In genomic region chr10:83908987-83909386, GRCh38 we compare ENCODE assay signal across 18 cellular contexts.
DNase-seq lines count a peak whose midpoint lies in the region.
"Had no signal": no experiment of that assay in that cellular context is flagged by ENCODE, and none has a peak within 500 bp of the region (broad histone marks: within the 10 kb centered on the region; RNA-seq: fewer than 3 reads in every experiment).

No MANE protein-coding gene starts in this region.

- H3K9me3 ChIP-seq in neuronal stem cell (replicated peaks in 1 of 2; ENCODE audit: control insufficient read depth in 2 of 2, insufficient read depth in 1 of 2, low read depth in 1 of 2, low read length in 2 of 2), result no peaks in the 10 kb centered on the region
- H3K9me3 ChIP-seq: BLaER1 had no signal

- no peak overlapping the region for H3K4ac ChIP-seq in neuronal stem cell (ENCODE audit: low read length)

- DNase-seq in NCI-H146 (lab: John Stamatoyannopoulos, UW), result peak; percentile 58
- no peak for DNase-seq in NCI-H146 treated with DMSO at 0.1 percent for 48 hours (lab: John Stamatoyannopoulos, UW; ENCODE audit: unreplicated experiment)
- peak; percentile 18 for DNase-seq in NCI-H345 treated with DMSO at 0.1 percent for 48 hours (lab: John Stamatoyannopoulos, UW; ENCODE audit: unreplicated experiment)
- DNase-seq in ecto neural progenitor cell (ENCODE audit: low spot score), result peak; percentile 76
- DNase-seq in neuronal stem cell (ENCODE audit: low spot score), result peak; percentile 75
- no peak for DNase-seq in stimulated activated CD4-positive, alpha-beta T cell treated with anti-CD3 and anti-CD28 coated beads, Interleukin-4, amount 100 ng/mL, for 4 hours
- no peak for DNase-seq in kidney glomerular epithelial cell (lab: John Stamatoyannopoulos, UW)
- DNase-seq in superior temporal gyrus (ENCODE audit: extremely low spot score), result no peak
- DNase-seq: 8988T; CD8-positive, alpha-beta T cell; GOT3; NCI-H1105 treated with DMSO at 0.1 percent for 48 hours; NCI-H2029; NCI-H524 treated with DMSO at 0.1 percent for 48 hours; SHP77 treated with DMSO at 0.1 percent for 48 hours had no signal

- no peak overlapping the region for H3K4me3 ChIP-seq in neuronal stem cell (ENCODE audit: low read length in 2 of 2)
- H3K4me3 ChIP-seq: BLaER1, GM12878 had no signal

- H3K9ac ChIP-seq in neuronal stem cell (ENCODE audit: low read depth, low read length, poor library complexity), result no peak overlapping the region
- H3K9ac ChIP-seq: BLaER1, KMS-11 had no signal

- peak overlapping the region; percentile 61 for H3K27ac ChIP-seq in neuronal stem cell (replicated peaks; ENCODE audit: low read length)
- H3K27ac ChIP-seq: BLaER1, KMS-11 had no signal

- no peak overlapping the region for H2BK15ac ChIP-seq in neuronal stem cell (ENCODE audit: low read length)

- H2AFZ ChIP-seq in neuronal stem cell (ENCODE audit: low read length), result no peak overlapping the region

- no peak overlapping the region for H3K4me2 ChIP-seq in neuronal stem cell (ENCODE audit: insufficient read depth, low read length, poor library complexity, severe bottlenecking)
- H3K4me2 ChIP-seq: BLaER1, KMS-11 had no signal

- H2BK120ac ChIP-seq in neuronal stem cell (ENCODE audit: low read depth, low read length), result no peak overlapping the region

- peaks cover 7 to 23% of the 10 kb centered on the region in 2 donors for H3K4me1 ChIP-seq in neuronal stem cell (ENCODE audit: control insufficient read depth in 2 of 2, insufficient read depth in 1 of 2, low read depth in 1 of 2, low read length in 2 of 2)
- H3K4me1 ChIP-seq: BLaER1 had no signal

- no peak overlapping the region for H2AK5ac ChIP-seq in neuronal stem cell (ENCODE audit: low read depth, low read length)

- H2BK12ac ChIP-seq in neuronal stem cell (ENCODE audit: low read length), result no peak overlapping the region

- no CpG with 5 or more reads among the region's 7 CpGs for WGBS in neuronal stem cell (ENCODE audit: extremely low coverage in 2 of 2, insufficient read length in 2 of 2, insufficient replicate concordance in 1 of 2), 2 donors

- no peak overlapping the region for H3K23ac ChIP-seq in neuronal stem cell (ENCODE audit: low read depth, low read length, poor library complexity)

- H4K91ac ChIP-seq in neuronal stem cell (ENCODE audit: low read depth, low read length, poor library complexity), result no peak overlapping the region

- H3K36me3 ChIP-seq in neuronal stem cell (replicated peaks in 1 of 2; ENCODE audit: control insufficient read depth in 2 of 2, insufficient read depth in 2 of 2, low read length in 2 of 2), result no peaks in the 10 kb centered on the region
- H3K36me3 ChIP-seq: BLaER1 had no signal

- H3K27me3 ChIP-seq in neuronal stem cell (ENCODE audit: control insufficient read depth in 3 of 3, insufficient read depth in 3 of 3, low read depth in 1 of 3, low read length in 3 of 3), result peaks cover 0 to 15% (median 0%) of the 10 kb centered on the region in 3 experiments
- H3K27me3 ChIP-seq: BLaER1 had no signal

- no peak overlapping the region for H4K8ac ChIP-seq in neuronal stem cell (ENCODE audit: low read depth, low read length)

- no peak overlapping the region for H2BK5ac ChIP-seq in neuronal stem cell (ENCODE audit: low read length)

- H3K79me1 ChIP-seq in neuronal stem cell (ENCODE audit: low read depth, low read length), result no peaks in the 10 kb centered on the region

- H3K18ac ChIP-seq in neuronal stem cell (ENCODE audit: low read length), result no peak overlapping the region

- no peak overlapping the region for H3K14ac ChIP-seq in neuronal stem cell (ENCODE audit: low read length)

Comparison
In these comparisons a context has a peak if more than half of its experiments do, and no peak if none do; other contexts are left out.
1. DNase-seq: peak in NCI-H146 (single experiment), NCI-H345 treated with DMSO at 0.1 percent for 48 hours (single experiment), ecto neural progenitor cell (single experiment) and neuronal stem cell (single experiment); none in NCI-H146 treated with DMSO at 0.1 percent for 48 hours (single experiment), stimulated activated CD4-positive, alpha-beta T cell treated with anti-CD3 and anti-CD28 coated beads, Interleukin-4, amount 100 ng/mL, for 4 hours (0 of 2), kidney glomerular epithelial cell (single experiment) and superior temporal gyrus (single experiment).